ENCODE assay signal across 8 cellular contexts in genomic region chr15:78438595-78439285, GRCh38. TPM values are rescaled to one million over a fixed set of nuclear protein-coding genes. Genes with fewer than 3 reads are reported as not detected.
DNase-seq lines count a peak whose midpoint lies in the region; ATAC-seq and TF ChIP-seq lines count a peak whose summit lies in the region.

No MANE protein-coding gene starts in this region.

- H3K27ac ChIP-seq in KMS-11 (peak overlapping the region; percentile 70), neuronal stem cell (replicated peaks; ENCODE audit: low read length) (peak overlapping the region; percentile 87)

- TF ChIP-seq CTCF in AG10803 (conservative IDR thresholded peaks at IDR 0.05; ENCODE audit: low read length) = peak; percentile 52
- peak; percentile 31; the same call in 1 of the 2 replicates for TF ChIP-seq CTCF in KMS-11 (conservative IDR thresholded peaks at IDR 0.05; ENCODE audit: low read depth, low read length)

- ATAC-seq in GM21381 (IDR thresholded peaks at IDR 0.05; ENCODE audit: unreplicated experiment) = no peak

- no peaks in the 10 kb centered on the region for H4K20me1 ChIP-seq in KMS-11 (ENCODE audit: insufficient read depth)

- WGBS in neuronal stem cell (ENCODE audit: extremely low coverage in 2 of 2, insufficient read length in 2 of 2, insufficient replicate concordance in 1 of 2), 2 donors = no CpG with 5 or more reads among the region's 24 CpGs

- H3K9ac ChIP-seq in KMS-11 (peak overlapping the region; percentile 95), neuronal stem cell (ENCODE audit: low read depth, low read length, poor library complexity) (peak overlapping the region; percentile 99)

- peaks cover 3% of the 10 kb centered on the region; the same call in 1 of the 2 replicates for H3K36me3 ChIP-seq in KMS-11 (ENCODE audit: insufficient read depth)
- peaks cover 6 to 46% of the 10 kb centered on the region in 2 donors for H3K36me3 ChIP-seq in neuronal stem cell (replicated peaks in 1 of 2; ENCODE audit: control insufficient read depth in 2 of 2, insufficient read depth in 2 of 2, low read length in 2 of 2)

- H2BK120ac ChIP-seq in neuronal stem cell (ENCODE audit: low read depth, low read length) = no peak overlapping the region

- peak overlapping the region; percentile 90 for H2BK12ac ChIP-seq in neuronal stem cell (ENCODE audit: low read length)

- peak overlapping the region; percentile 49 for H2BK15ac ChIP-seq in neuronal stem cell (ENCODE audit: low read length)

- H3K4ac ChIP-seq in neuronal stem cell (ENCODE audit: low read length) = peak overlapping the region; percentile 84

- H2AFZ ChIP-seq in KMS-11 (ENCODE audit: low read depth) (peak overlapping the region; percentile 77; the same call in 1 of the 2 replicates), neuronal stem cell (ENCODE audit: low read length) (peak overlapping the region; percentile 88)

- DNase-seq in AG10803 (ENCODE audit: low read depth) (peak; percentile 31), fibroblast of gingiva (ENCODE audit: low read depth) (peak; percentile 13), neuronal stem cell (ENCODE audit: low spot score) (peak; percentile 57), cerebellar nuclear complex (lab: John Stamatoyannopoulos, UW) (no peak)
- peak; percentile 63 for DNase-seq in activated CD8-positive, alpha-beta memory T cell treated with anti-CD3 and anti-CD28 coated beads, Interleukin-2, amount 50 U/mL, for 48 hours

- in situ Hi-C loops in GM18951 (cut with MboI; ENCODE audit: low sequenced_read_pairs, unreplicated experiment) = no loop called here

- H4K91ac ChIP-seq in neuronal stem cell (ENCODE audit: low read depth, low read length, poor library complexity) = peak overlapping the region; percentile 94

- peak overlapping the region; percentile 97 for H2AK5ac ChIP-seq in neuronal stem cell (ENCODE audit: low read depth, low read length)

- H3K79me1 ChIP-seq in neuronal stem cell (ENCODE audit: low read depth, low read length) = peaks cover 5% of the 10 kb centered on the region

- peak overlapping the region; percentile 93 for H3K4me3 ChIP-seq in AG10803 (ENCODE audit: low read length)
- H3K4me3 ChIP-seq in KMS-11 (IDR thresholded peaks at IDR 0.05; ENCODE audit: insufficient read depth, low read depth, low read length) = no peak overlapping the region
- peak overlapping the region; percentile 94 to 97 for H3K4me3 ChIP-seq in neuronal stem cell (ENCODE audit: low read length in 2 of 2)

- no peaks in the 10 kb centered on the region for H3K27me3 ChIP-seq in KMS-11 (ENCODE audit: insufficient read depth, low read depth)
- H3K27me3 ChIP-seq in neuronal stem cell (ENCODE audit: control insufficient read depth in 3 of 3, insufficient read depth in 3 of 3, low read depth in 1 of 3, low read length in 3 of 3) = no peaks in the 10 kb centered on the region

- H3K14ac ChIP-seq in neuronal stem cell (ENCODE audit: low read length) = peak overlapping the region; percentile 71

- H2BK5ac ChIP-seq in neuronal stem cell (ENCODE audit: low read length) = peak overlapping the region; percentile 48

- peak; percentile 28 for TF ChIP-seq POLR2A in GM18951 (IDR thresholded peaks at IDR 0.05; ENCODE audit: extremely low read depth, insufficient read depth, insufficient read length)

- H3K9me3 ChIP-seq in neuronal stem cell (replicated peaks in 1 of 2; ENCODE audit: control insufficient read depth in 2 of 2, insufficient read depth in 1 of 2, low read depth in 1 of 2, low read length in 2 of 2) = no peaks in the 10 kb centered on the region

- H3K4me2 ChIP-seq in KMS-11 (peak overlapping the region; percentile 98), neuronal stem cell (ENCODE audit: insufficient read depth, low read length, poor library complexity, severe bottlenecking) (peak overlapping the region; percentile 40)

- H3K79me2 ChIP-seq in KMS-11 (ENCODE audit: insufficient read depth, low read depth) = peaks cover 52% of the 10 kb centered on the region

- H4K8ac ChIP-seq in neuronal stem cell (ENCODE audit: low read depth, low read length) = no peak overlapping the region

- H3K4me1 ChIP-seq in KMS-11 (ENCODE audit: low read depth, poor library complexity, severe bottlenecking) (peaks cover 48% of the 10 kb centered on the region), neuronal stem cell (ENCODE audit: control insufficient read depth in 2 of 2, insufficient read depth in 1 of 2, low read depth in 1 of 2, low read length in 2 of 2) (peaks cover 0 to 13% of the 10 kb centered on the region in 2 donors)

- peak overlapping the region; percentile 95 for H3K18ac ChIP-seq in neuronal stem cell (ENCODE audit: low read length)

- H3K23ac ChIP-seq in neuronal stem cell (ENCODE audit: low read depth, low read length, poor library complexity) = peak overlapping the region; percentile 65

RNA-seq across cellular contexts. Expression of gene IREB2, which starts 0.7 kb away (rescaled TPM):
- polyA plus RNA-seq in neuronal stem cell (2013, experiment 1 of 2) = 32.6 TPM
- polyA plus RNA-seq in neuronal stem cell (2013, experiment 2 of 2) = 34.8 TPM

Comparison
In these comparisons a context has a peak if more than half of its experiments do, and no peak if none do; other contexts are left out.
1. DNase-seq: peak in AG10803 (single experiment), activated CD8-positive, alpha-beta memory T cell treated with anti-CD3 and anti-CD28 coated beads, Interleukin-2, amount 50 U/mL, for 48 hours (single experiment), fibroblast of gingiva (single experiment) and neuronal stem cell (single experiment); none in cerebellar nuclear complex (0 of 2).